9 cellular contexts compared by ENCODE assay signal in the genomic region with DNA sequence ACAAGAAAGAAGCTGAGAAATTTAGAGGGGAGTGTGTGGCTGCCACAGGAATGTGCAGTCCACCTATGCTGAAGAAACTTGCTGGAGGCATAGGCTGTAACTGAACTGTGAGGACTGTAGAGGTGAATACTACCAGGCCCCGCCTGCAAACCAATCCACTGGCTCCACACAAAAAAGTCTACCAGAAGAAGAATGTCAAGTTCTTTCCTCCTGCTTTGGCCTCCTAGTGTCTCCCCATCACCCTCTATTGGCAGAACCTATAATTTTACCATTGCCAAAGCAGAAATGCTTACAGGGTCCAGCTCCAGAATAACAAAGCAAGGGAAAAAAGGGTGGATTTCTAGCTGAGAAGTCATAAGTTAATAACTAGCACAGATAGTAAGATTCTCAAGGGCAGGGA. TPM values are rescaled to one million over a fixed set of nuclear protein-coding genes. Genes with fewer than 3 reads are reported as not detected.
A peak's percentile ranks its signal among the peaks of the same experiment; 100 is the strongest.
DNase-seq lines count a peak whose midpoint lies in the region; ATAC-seq, FAIRE-seq and TF ChIP-seq lines count a peak whose summit lies in the region.
"Had no signal": no experiment of that assay in that cellular context is flagged by ENCODE, and none has a peak within 500 bp of the region (broad histone marks: within the 10 kb centered on the region; RNA-seq: fewer than 3 reads in every experiment).

No MANE protein-coding gene starts in this region.

- BruUV-seq in K562 (replicated peaks; lab: Mats Ljungman, UMichigan), result no TSS peak

- no peak overlapping the region for H3K27ac ChIP-seq in K562 (ENCODE audit: extremely low read depth, low read depth, low read length)

- ATAC-seq in GM18867 (IDR thresholded peaks at IDR 0.05; ENCODE audit: unreplicated experiment) (peak; percentile 95), K562 (peak; percentile 96)

- CTCF ChIA-PET in K562 (lab: Yijun Ruan, JAX; ENCODE audit: low intra/inter-chr PET ratio), result interaction anchor here (1.2 kb wide), 1 partner anchor 157 kb away, joined by 4 read pairs; no protein-coding TSS in a partner anchor

- 29% methylated on average over 1 of the region's 1 CpG for WGBS in K562 (ENCODE audit: insufficient coverage, low coverage, missing lambda C conversion rate)

- TF ChIP-seq EP300 in K562 (IDR thresholded peaks at IDR 0.05; ENCODE audit: low read length), result no peak

- H3K27me3 ChIP-seq in K562 (ENCODE audit: control insufficient read depth in 2 of 2, insufficient read depth in 2 of 2, low read length in 2 of 2), result no peaks in the 10 kb centered on the region

- POLR2A ChIA-PET in K562 (lab: Yijun Ruan, JAX), result no interaction called here

- H3K9me1 ChIP-seq in K562 (ENCODE audit: control insufficient read depth, insufficient read depth, low read length), result no peaks in the 10 kb centered on the region

- no peak overlapping the region for H3K4me3 ChIP-seq in K562

- H3K79me2 ChIP-seq in K562 (ENCODE audit: control insufficient read depth, insufficient read depth, low read length), result no peaks in the 10 kb centered on the region

- H3K9me3 ChIP-seq in K562 (replicated peaks; ENCODE audit: control insufficient read depth, insufficient read depth, low read depth, low read length), result no peaks in the 10 kb centered on the region

- no peak overlapping the region for H3K9ac ChIP-seq in K562 (ENCODE audit: insufficient read depth in 1 of 2, low read depth in 2 of 2, low read length in 2 of 2)

- H4K20me1 ChIP-seq in K562 (replicated peaks; ENCODE audit: control insufficient read depth, insufficient read depth, low read length), result no peaks in the 10 kb centered on the region

- in situ Hi-C loops in K562 (cut with MboI), result no loop called here

- DNase-seq in AG09319 (ENCODE audit: extremely low read depth, low read depth) (no peak), HK-2 (ENCODE audit: unreplicated experiment) (peak; percentile 4), K562 (ENCODE audit: extremely low read depth in 1 of 4, low spot score in 3 of 4) (peak in 2 of 4 experiments; percentile 43 to 57), NCI-H2196 (lab: John Stamatoyannopoulos, UW; ENCODE audit: unreplicated experiment) (no peak), NCI-H2081 (lab: John Stamatoyannopoulos, UW) (no peak), amniotic stem cell (lab: John Stamatoyannopoulos, UW) (no peak), COR-L47 (lab: John Stamatoyannopoulos, UW) (no peak)

- H3K4me2 ChIP-seq in K562 (ENCODE audit: insufficient read depth, low read length), result no peak overlapping the region

- intact Hi-C loops in K562 (cut with micrococcal nuclease), result loop anchor here (2.0 kb wide), 2 partner anchors 77 to 151 kb away; no protein-coding TSS in a partner anchor

- TF ChIP-seq POLR2A in K562 (conservative IDR thresholded peaks at IDR 0.05), result no peak

- no peaks in the 10 kb centered on the region for H3K36me3 ChIP-seq in K562 (ENCODE audit: control insufficient read depth, insufficient read depth, low read length)

- peak; percentile 82 for FAIRE-seq in K562 (lab: Jason Lieb, UNC)
- FAIRE-seq: colon had no signal

- no peak overlapping the region for H2AFZ ChIP-seq in K562 (ENCODE audit: low read depth, low read length)

- peak; percentile 13 for TF ChIP-seq CTCF in AG09319 (IDR thresholded peaks at IDR 0.05; ENCODE audit: low read depth, low read length)
- peak; percentile 51 to 74 (median 65) for TF ChIP-seq CTCF in K562 (IDR thresholded peaks at IDR 0.05 in 2 of 3, conservative IDR thresholded peaks at IDR 0.05 in 1 of 3; ENCODE audit: insufficient read depth in 2 of 3, low read depth in 1 of 3, low read length in 3 of 3)

- peak; percentile 27 to 67; a peak in 2 of 4 replicates for TF ChIP-seq RAD21 in K562 (CRISPR knock-in tag; conservative IDR thresholded peaks at IDR 0.05 in 1 of 2, IDR thresholded peaks at IDR 0.05 in 1 of 2)

- no peaks in the 10 kb centered on the region for H3K4me1 ChIP-seq in K562 (replicated peaks in 1 of 2; ENCODE audit: control insufficient read depth in 2 of 2, insufficient read depth in 2 of 2, low read length in 2 of 2)

TF ChIP-seq in K562, 482 proteins besides CTCF, POLR2A, EP300 and RAD21 (continues in another document):
- TF ChIP-seq MAFK (IDR thresholded peaks at IDR 0.05; ENCODE audit: low read length) (no peak), SREBF2 (CRISPR knock-in tag; IDR thresholded peaks at IDR 0.05) (no peak), MAZ (CRISPR knock-in tag; conservative IDR thresholded peaks at IDR 0.05 in 1 of 2, IDR thresholded peaks at IDR 0.05 in 1 of 2) (no peak)
- TF ChIP-seq, protein P1, sequence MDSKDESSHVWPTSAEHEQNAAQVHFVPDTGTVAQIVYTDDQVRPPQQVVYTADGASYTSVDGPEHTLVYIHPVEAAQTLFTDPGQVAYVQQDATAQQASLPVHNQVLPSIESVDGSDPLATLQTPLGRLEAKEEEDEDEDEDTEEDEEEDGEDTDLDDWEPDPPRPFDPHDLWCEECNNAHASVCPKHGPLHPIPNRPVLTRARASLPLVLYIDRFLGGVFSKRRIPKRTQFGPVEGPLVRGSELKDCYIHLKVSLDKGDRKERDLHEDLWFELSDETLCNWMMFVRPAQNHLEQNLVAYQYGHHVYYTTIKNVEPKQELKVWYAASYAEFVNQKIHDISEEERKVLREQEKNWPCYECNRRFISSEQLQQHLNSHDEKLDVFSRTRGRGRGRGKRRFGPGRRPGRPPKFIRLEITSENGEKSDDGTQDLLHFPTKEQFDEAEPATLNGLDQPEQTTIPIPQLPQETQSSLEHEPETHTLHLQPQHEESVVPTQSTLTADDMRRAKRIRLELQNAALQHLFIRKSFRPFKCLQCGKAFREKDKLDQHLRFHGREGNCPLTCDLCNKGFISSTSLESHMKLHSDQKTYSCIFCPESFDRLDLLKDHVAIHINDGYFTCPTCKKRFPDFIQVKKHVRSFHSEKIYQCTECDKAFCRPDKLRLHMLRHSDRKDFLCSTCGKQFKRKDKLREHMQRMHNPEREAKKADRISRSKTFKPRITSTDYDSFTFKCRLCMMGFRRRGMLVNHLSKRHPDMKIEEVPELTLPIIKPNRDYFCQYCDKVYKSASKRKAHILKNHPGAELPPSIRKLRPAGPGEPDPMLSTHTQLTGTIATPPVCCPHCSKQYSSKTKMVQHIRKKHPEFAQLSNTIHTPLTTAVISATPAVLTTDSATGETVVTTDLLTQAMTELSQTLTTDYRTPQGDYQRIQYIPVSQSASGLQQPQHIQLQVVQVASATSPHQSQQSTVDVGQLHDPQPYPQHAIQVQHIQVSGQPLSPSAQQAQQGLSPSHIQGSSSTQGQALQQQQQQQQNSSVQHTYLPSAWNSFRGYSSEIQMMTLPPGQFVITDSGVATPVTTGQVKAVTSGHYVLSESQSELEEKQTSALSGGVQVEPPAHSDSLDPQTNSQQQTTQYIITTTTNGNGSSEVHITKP (IDR thresholded peaks at IDR 0.05; ENCODE audit: partially characterized antibody), result peak; percentile 29
- TF ChIP-seq, protein P2, sequence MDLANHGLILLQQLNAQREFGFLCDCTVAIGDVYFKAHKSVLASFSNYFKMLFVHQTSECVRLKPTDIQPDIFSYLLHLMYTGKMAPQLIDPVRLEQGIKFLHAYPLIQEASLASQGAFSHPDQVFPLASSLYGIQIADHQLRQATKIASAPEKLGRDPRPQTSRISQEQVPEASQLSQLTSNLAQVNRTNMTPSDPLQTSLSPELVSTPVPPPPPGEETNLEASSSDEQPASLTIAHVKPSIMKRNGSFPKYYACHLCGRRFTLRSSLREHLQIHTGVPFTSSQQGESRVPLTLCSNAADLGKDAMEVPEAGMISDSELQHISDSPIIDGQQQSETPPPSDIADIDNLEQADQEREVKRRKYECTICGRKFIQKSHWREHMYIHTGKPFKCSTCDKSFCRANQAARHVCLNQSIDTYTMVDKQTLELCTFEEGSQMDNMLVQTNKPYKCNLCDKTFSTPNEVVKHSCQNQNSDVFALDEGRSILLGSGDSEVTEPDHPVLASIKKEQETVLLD (IDR thresholded peaks at IDR 0.05), result no peak

RNA-seq across cellular contexts. Expression of a gene that starts 5.9 kb away (rescaled TPM):
- 119 and 169 TPM in 2 replicates for total RNA-seq in K562 (2011; cell fraction: chromatin; rRNA removed; ENCODE audit: low replicate concordance)
- total RNA-seq in K562 (2011; cell fraction: nucleolus; rRNA removed), result 177 TPM in 2 replicates
- total RNA-seq in K562 (2011; cell fraction: nucleoplasm; rRNA removed), result 238 and 310 TPM in 2 replicates
- total RNA-seq in K562 (2014; rRNA removed) (423 and 490 TPM in 2 replicates), K562 (2014; rRNA removed; fragmentation: Illumina TruSeq; extraction: Trizol) (861 and 911 TPM in 2 replicates), K562 (2015; rRNA removed; fragmentation: Illumina TruSeq; extraction: Trizol) (903 and 937 TPM in 2 replicates), K562 (2021) (1,012 and 1,047 TPM in 2 replicates)
- polyA plus RNA-seq in K562 (2011; rRNA removed) (1,955 and 2,565 TPM in 2 replicates), K562 (2014; fragmentation: Illumina TruSeq; extraction: Trizol) (739 and 828 TPM in 2 replicates), K562 (2014; fragmentation: Nextera tagmentation; extraction: Ambion mirVana) (1,000 to 10,000 TPM; 1,166 to 1,324 TPM), K562 (2014; rRNA removed) (1,049 and 1,136 TPM in 2 replicates)
- 1,526 and 2,318 TPM in 2 replicates for polyA plus RNA-seq in K562 (2011; cell fraction: cytosol; rRNA removed)
- 453 and 732 TPM in 2 replicates for polyA plus RNA-seq in K562 (2011; cell fraction: nucleus; rRNA removed)
- polyA plus RNA-seq in K562 (2012), result 769 and 1,624 TPM in 2 replicates
- 723 and 830 TPM in 2 replicates for polyA minus RNA-seq in K562 (2011; rRNA and poly(A)+ RNA removed)
- 258 and 278 TPM in 2 replicates for polyA minus RNA-seq in K562 (2011; cell fraction: cytosol; rRNA and poly(A)+ RNA removed)
- 92.5 and 176 TPM in 2 replicates for polyA minus RNA-seq in K562 (2011; cell fraction: nucleus; rRNA and poly(A)+ RNA removed)

RNA-seq across cellular contexts. Expression of a gene that starts 19.4 kb away (rescaled TPM):
- total RNA-seq in K562 (2011; cell fraction: chromatin; rRNA removed; ENCODE audit: low replicate concordance), result 149 and 280 TPM in 2 replicates
- total RNA-seq in K562 (2011; cell fraction: nucleolus; rRNA removed), result 69.7 and 96.6 TPM in 2 replicates
- total RNA-seq in K562 (2011; cell fraction: nucleoplasm; rRNA removed), result 106 and 153 TPM in 2 replicates
- 26.2 and 28.0 TPM in 2 replicates for total RNA-seq in K562 (2014; rRNA removed)
- total RNA-seq in K562 (2014; rRNA removed; fragmentation: Illumina TruSeq; extraction: Trizol), result 60.5 and 65.4 TPM in 2 replicates
- total RNA-seq in K562 (2015; rRNA removed; fragmentation: Illumina TruSeq; extraction: Trizol), result 65.6 and 71.6 TPM in 2 replicates
- 45.9 and 52.9 TPM in 2 replicates for total RNA-seq in K562 (2021)
- polyA plus RNA-seq in K562 (2011; rRNA removed), result 111 and 113 TPM in 2 replicates
- polyA plus RNA-seq in K562 (2011; cell fraction: cytosol; rRNA removed), result 63.7 and 80.3 TPM in 2 replicates
- polyA plus RNA-seq in K562 (2011; cell fraction: nucleus; rRNA removed), result 91.0 and 105 TPM in 2 replicates
- polyA plus RNA-seq in K562 (2012), result 29.7 and 32.5 TPM in 2 replicates
- 47.0 and 59.0 TPM in 2 replicates for polyA plus RNA-seq in K562 (2014; fragmentation: Illumina TruSeq; extraction: Trizol)
- polyA plus RNA-seq in K562 (2014; fragmentation: Nextera tagmentation; extraction: Ambion mirVana), result 10 to 100 TPM; 24.2 to 33.3 TPM
- polyA plus RNA-seq in K562 (2014; rRNA removed), result 30.6 and 32.2 TPM in 2 replicates
- 191 and 199 TPM in 2 replicates for polyA minus RNA-seq in K562 (2011; rRNA and poly(A)+ RNA removed)
- polyA minus RNA-seq in K562 (2011; cell fraction: cytosol; rRNA and poly(A)+ RNA removed), result 56.7 and 60.6 TPM in 2 replicates
- 115 and 192 TPM in 2 replicates for polyA minus RNA-seq in K562 (2011; cell fraction: nucleus; rRNA and poly(A)+ RNA removed)
